15 cellular contexts compared by ENCODE assay signal in genomic region chr13:53105881-53106280, GRCh38.
"Had no signal": no experiment of that assay in that cellular context is flagged by ENCODE, and none has a peak within 500 bp of the region (broad histone marks: within the 10 kb centered on the region; RNA-seq: fewer than 3 reads in every experiment).

No MANE protein-coding gene starts in this region.

- H3K27ac ChIP-seq: gastrocnemius medialis, heart left ventricle, left ventricle myocardium inferior, psoas muscle, thoracic aorta had no signal

- H3K36me3 ChIP-seq: gastrocnemius medialis, heart left ventricle, left ventricle myocardium inferior, thoracic aorta had no signal

- DNase-seq: activated CD4-positive, alpha-beta T cell treated with anti-CD3 and anti-CD28 coated beads, Interleukin-2, amount 50 U/mL, for 1 hour; activated CD4-positive, CD25-positive, alpha-beta regulatory T cell treated with anti-CD3 and anti-CD28 coated beads, Interleukin-2, amount 50 U/mL, for 72 hours; activated CD8-positive, alpha-beta memory T cell treated with anti-CD3 and anti-CD28 coated beads for 24 hours; activated CD8-positive, alpha-beta memory T cell treated with anti-CD3 and anti-CD28 coated beads, Interleukin-2, amount 50 U/mL, for 48 hours; activated effector memory CD4-positive, alpha-beta T cell treated with anti-CD3 and anti-CD28 coated beads, Interleukin-2, amount 50 U/mL, for 16 hours; activated T-cell treated with anti-CD3 and anti-CD28 coated beads, Interleukin-2, amount 50 U/mL, for 72 hours; cerebellar nuclear complex; cortex of kidney; gastrocnemius medialis; heart left ventricle; left ventricle myocardium inferior; mammary epithelial cell; psoas muscle; right cardiac atrium had no signal

- H3K4me1 ChIP-seq: gastrocnemius medialis, heart left ventricle, left ventricle myocardium inferior, psoas muscle had no signal

- ATAC-seq: activated T-cell treated with anti-CD3 and anti-CD28 coated beads, Interleukin-2, amount 50 U/mL, for 72 hours; gastrocnemius medialis; heart left ventricle; psoas muscle; right cardiac atrium had no signal

- H3K4me3 ChIP-seq: gastrocnemius medialis, heart left ventricle, left ventricle myocardium inferior, psoas muscle, thoracic aorta had no signal

- H3K27me3 ChIP-seq: gastrocnemius medialis, heart left ventricle had no signal

- H3K9me3 ChIP-seq: gastrocnemius medialis, heart left ventricle, left ventricle myocardium inferior, psoas muscle, thoracic aorta had no signal
